8 cellular contexts compared by ENCODE assay signal in genomic region chr14:68816183-68816942, GRCh38. TPM values are rescaled to one million over a fixed set of nuclear protein-coding genes. Genes with fewer than 3 reads are reported as not detected.
DNase-seq lines count a peak whose midpoint lies in the region; ATAC-seq and TF ChIP-seq lines count a peak whose summit lies in the region.

No MANE protein-coding gene starts in this region.

- H3K36me3 ChIP-seq in body of pancreas (replicated peaks in 1 of 2; ENCODE audit: insufficient read depth in 1 of 2, low read depth in 2 of 2) (no peaks in the 10 kb centered on the region), iPS-18a (ENCODE audit: control insufficient read depth, low read depth, low read length) (no peaks in the 10 kb centered on the region), skeletal muscle satellite cell (ENCODE audit: insufficient read depth, low read length) (no peaks in the 10 kb centered on the region)

- H3K27ac ChIP-seq in body of pancreas (peak overlapping the region; percentile 95 to 100 (median 98)), iPS-18a (ENCODE audit: low read length) (peak overlapping the region; percentile 32)

- H3K27me3 ChIP-seq in body of pancreas (no peaks in the 10 kb centered on the region), iPS-18a (ENCODE audit: control insufficient read depth, insufficient read depth, low read length) (no peaks in the 10 kb centered on the region), skeletal muscle satellite cell (ENCODE audit: control insufficient read depth, insufficient read depth, low read length) (no peaks in the 10 kb centered on the region)

- H3K9ac ChIP-seq in iPS-18a (ENCODE audit: low read length) = peak overlapping the region; percentile 50
- H3K9ac ChIP-seq in skeletal muscle satellite cell (ENCODE audit: low read depth, low read length) = peak overlapping the region; percentile 90

- ATAC-seq in HG02970 (IDR thresholded peaks at IDR 0.05; ENCODE audit: low FRiP score, unreplicated experiment) = peak; percentile 47
- peak; percentile 91 for ATAC-seq in body of pancreas

- intact Hi-C loops in body of pancreas (cut with DNase I) = no loop called here

- peak overlapping the region; percentile 87 for H3K4me2 ChIP-seq in skeletal muscle satellite cell (ENCODE audit: low read length)

- TF ChIP-seq POLR2A in body of pancreas (IDR thresholded peaks at IDR 0.05) = peak; percentile 53 to 75 (median 75)

- TF ChIP-seq CTCF in body of pancreas (IDR thresholded peaks at IDR 0.05) = peak; percentile 89 to 99 (median 99)

- H3K4me1 ChIP-seq in body of pancreas (peaks cover 41% of the 10 kb centered on the region), iPS-18a (ENCODE audit: control insufficient read depth, low read depth, low read length) (peaks cover 37% of the 10 kb centered on the region), skeletal muscle satellite cell (ENCODE audit: control insufficient read depth, insufficient read depth, low read length) (peaks cover 30% of the 10 kb centered on the region)

- 3 to 27% methylated on average over 7 to 82 of the region's 82 CpGs for WGBS in body of pancreas, 2 donors

- H3K4me3 ChIP-seq in body of pancreas (no peak overlapping the region), iPS-18a (ENCODE audit: low read length) (peak overlapping the region; percentile 26), skeletal muscle satellite cell (ENCODE audit: low read length) (peak overlapping the region; percentile 70)

- DNase-seq in NCI-H2029 (lab: John Stamatoyannopoulos, UW) = peak; percentile 55
- no peak for DNase-seq in NCI-H2029 treated with DMSO at 0.1 percent for 48 hours (lab: John Stamatoyannopoulos, UW)
- DNase-seq in NCI-H2081 treated with DMSO at 0.1 percent for 48 hours (lab: John Stamatoyannopoulos, UW) = peak; percentile 38
- peak; percentile 89 for DNase-seq in UCSD-AML1 (lab: John Stamatoyannopoulos, UW; ENCODE audit: unreplicated experiment)
- DNase-seq in body of pancreas = peak; percentile 89 to 93 (median 91)

- no peaks in the 10 kb centered on the region for H3K9me3 ChIP-seq in body of pancreas
- H3K9me3 ChIP-seq in iPS-18a (ENCODE audit: control insufficient read depth, low read depth, low read length) = no peaks in the 10 kb centered on the region
- H3K9me3 ChIP-seq in skeletal muscle satellite cell (replicated peaks; ENCODE audit: low read length) = no peaks in the 10 kb centered on the region

RNA-seq across cellular contexts. Expression of gene ZFP36L1, which starts 23.5 kb away (rescaled TPM):
- total RNA-seq in body of pancreas = 100 to 1,000 TPM; 155 to 365 TPM
- total RNA-seq in skeletal muscle satellite cell (2012; rRNA removed) = 97.0 and 105 TPM in 2 replicates

Comparison
In these comparisons a context has a peak if more than half of its experiments do, and no peak if none do; other contexts are left out.
1. H3K4me3 ChIP-seq: peak in iPS-18a (single experiment) and skeletal muscle satellite cell (single experiment); none in body of pancreas (0 of 2).